24 cellular contexts compared by ENCODE assay signal in the genomic region with DNA sequence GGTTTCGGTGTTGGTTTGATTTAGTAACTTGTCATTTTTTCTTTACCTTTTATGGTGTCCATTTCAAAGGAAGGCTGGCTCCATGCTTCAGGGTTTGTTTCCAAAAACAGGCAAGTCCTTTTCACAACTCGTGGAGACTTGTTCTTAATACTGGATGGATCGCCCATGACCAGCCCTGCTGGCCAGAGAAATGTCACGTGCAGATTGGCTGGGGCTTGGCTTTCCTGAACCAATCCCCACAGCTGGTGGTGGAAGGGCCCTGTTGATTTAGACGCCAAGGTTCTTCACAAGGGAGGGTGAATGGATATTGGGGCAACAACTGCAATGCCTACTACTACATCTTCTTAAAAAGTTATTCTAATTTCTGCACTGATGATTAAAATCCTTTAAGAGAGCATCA.
"Had no signal": no experiment of that assay in that cellular context is flagged by ENCODE, and none has a peak within 500 bp of the region (broad histone marks: within the 10 kb centered on the region; RNA-seq: fewer than 3 reads in every experiment).

No MANE protein-coding gene starts in this region.

- H3K27ac Mint-ChIP-seq: activated CD4-positive, alpha-beta memory T cell treated with anti-CD3 and anti-CD28 coated beads, Interleukin-2, amount 10 ng/mL, durations not matched to agents 7 days and 5 days; activated CD4-positive, alpha-beta T cell treated with anti-CD3 and anti-CD28 coated beads for 36 hours; activated naive CD4-positive, alpha-beta T cell treated with anti-CD3 and anti-CD28 coated beads, Interleukin-2, amount 10 ng/mL, durations not matched to agents 7 days and 5 days; activated naive CD8-positive, alpha-beta T cell treated with anti-CD3 and anti-CD28 coated beads for 36 hours; activated T-cell treated with anti-CD3 and anti-CD28 coated beads, Interleukin-2, amount 50 U/mL, for 72 hours; activated T-helper 2 cell treated with anti-CD3 and anti-CD28 coated beads, Interferon-gamma antibody, Interleukin-2, Interleukin-4, amounts not matched to agents 10 μg/mL and 5 μg/mL and 100 μg/mL, durations not matched to agents 14 hours and 24 hours and 36 hours; IgD-negative memory B cell; T-cell had no signal

- H3K36me3 Mint-ChIP-seq: activated naive CD4-positive, alpha-beta T cell treated with anti-CD3 and anti-CD28 coated beads, Interleukin-2, amount 10 ng/mL, durations not matched to agents 7 days and 5 days; activated naive CD8-positive, alpha-beta T cell treated with anti-CD3 and anti-CD28 coated beads for 36 hours; IgD-negative memory B cell; T-cell had no signal

- H3K9me3 Mint-ChIP-seq: activated CD4-positive, alpha-beta memory T cell treated with anti-CD3 and anti-CD28 coated beads, Interleukin-2, amount 10 ng/mL, durations not matched to agents 7 days and 5 days; activated naive CD4-positive, alpha-beta T cell treated with anti-CD3 and anti-CD28 coated beads, Interleukin-2, amount 10 ng/mL, durations not matched to agents 7 days and 5 days; activated naive CD8-positive, alpha-beta T cell treated with anti-CD3 and anti-CD28 coated beads for 36 hours; activated T-cell treated with anti-CD3 and anti-CD28 coated beads, Interleukin-2, amount 50 U/mL, for 72 hours; activated T-helper 2 cell treated with anti-CD3 and anti-CD28 coated beads, Interferon-gamma antibody, Interleukin-2, Interleukin-4, amounts not matched to agents 10 μg/mL and 5 μg/mL and 100 μg/mL, durations not matched to agents 14 hours and 24 hours and 36 hours; IgD-negative memory B cell; T-cell had no signal

- H3K27me3 ChIP-seq: cardiac muscle cell had no signal

- H3K4me1 Mint-ChIP-seq: activated CD4-positive, alpha-beta memory T cell treated with anti-CD3 and anti-CD28 coated beads, Interleukin-2, amount 10 ng/mL, durations not matched to agents 7 days and 5 days; activated CD4-positive, alpha-beta T cell treated with anti-CD3 and anti-CD28 coated beads for 36 hours; activated naive CD4-positive, alpha-beta T cell treated with anti-CD3 and anti-CD28 coated beads, Interleukin-2, amount 10 ng/mL, durations not matched to agents 7 days and 5 days; IgD-negative memory B cell; T-cell had no signal

- DNase-seq: activated CD4-positive, alpha-beta memory T cell treated with anti-CD3 and anti-CD28 coated beads, Interleukin-2, amount 10 ng/mL, durations not matched to agents 7 days and 5 days; activated CD4-positive, alpha-beta T cell treated with anti-CD3 and anti-CD28 coated beads for 36 hours; activated CD4-positive, alpha-beta T cell treated with anti-CD3 and anti-CD28 coated beads, Interleukin-2, amount 50 U/mL, for 1 hour; activated gamma-delta T cell treated with Interleukin-2 at 50 U/mL for 16 hours; activated naive CD4-positive, alpha-beta T cell treated with anti-CD3 and anti-CD28 coated beads, Interleukin-2, amount 10 ng/mL, durations not matched to agents 7 days and 5 days; activated naive CD8-positive, alpha-beta T cell treated with anti-CD3 and anti-CD28 coated beads for 36 hours; activated T-cell treated with anti-CD3 and anti-CD28 coated beads, Interleukin-2, amount 50 U/mL, for 72 hours; MM.1S; NCI-H1105 treated with DMSO at 0.1 percent for 48 hours; NCI-H1436 treated with DMSO at 0.1 percent for 48 hours; NCI-H187 treated with DMSO at 0.1 percent for 48 hours; NCI-H2081 treated with DMSO at 0.1 percent for 48 hours; NCI-H446; NCI-H526 treated with DMSO at 0.1 percent for 48 hours; NCI-H82; T-cell; T-helper 2 cell; T1000 had no signal

- ATAC-seq: activated CD4-positive, alpha-beta T cell treated with anti-CD3 and anti-CD28 coated beads for 36 hours; activated T-cell treated with anti-CD3 and anti-CD28 coated beads, Interleukin-2, amount 50 U/mL, for 72 hours; Right ventricle myocardium inferior; T-cell had no signal

- FAIRE-seq: TTC549 had no signal

- H3K4me3 ChIP-seq: cardiac muscle cell, SK-N-MC had no signal

- H3K4me3 Mint-ChIP-seq: activated CD4-positive, alpha-beta memory T cell treated with anti-CD3 and anti-CD28 coated beads, Interleukin-2, amount 10 ng/mL, durations not matched to agents 7 days and 5 days; activated CD4-positive, alpha-beta T cell treated with anti-CD3 and anti-CD28 coated beads for 36 hours; activated naive CD4-positive, alpha-beta T cell treated with anti-CD3 and anti-CD28 coated beads, Interleukin-2, amount 10 ng/mL, durations not matched to agents 7 days and 5 days; activated naive CD8-positive, alpha-beta T cell treated with anti-CD3 and anti-CD28 coated beads for 36 hours; activated T-cell treated with anti-CD3 and anti-CD28 coated beads, Interleukin-2, amount 50 U/mL, for 72 hours; IgD-negative memory B cell; T-cell had no signal

- H3K36me3 ChIP-seq: cardiac muscle cell had no signal

- H3K27ac ChIP-seq: SK-N-MC had no signal
